1 cellular context compared by ENCODE assay signal in genomic region chr4:73250642-73251041, GRCh38.
TF ChIP-seq lines count a peak whose summit lies in the region.

No MANE protein-coding gene starts in this region.

TF ChIP-seq in K562, 482 proteins besides CTCF, POLR2A, EP300 and RAD21:
- TF ChIP-seq RBM17 (IDR thresholded peaks at IDR 0.05; ENCODE audit: borderline replicate concordance, low read depth, low read length) (no peak), CC2D1A (IDR thresholded peaks at IDR 0.05) (peak; percentile 60; the same call in 1 of the 2 replicates), MEF2A (IDR thresholded peaks at IDR 0.05; ENCODE audit: control insufficient read depth, low read depth, low read length) (peak; percentile 54; the same call in 1 of the 2 replicates), MEF2D (tag; conservative IDR thresholded peaks at IDR 0.05; ENCODE audit: low read depth) (0 out of 2 replicates have a peak, but pooled peaks have one; percentile 14), ZBTB40 (IDR thresholded peaks at IDR 0.05) (no peak), ZBTB40 (CRISPR knock-in tag; IDR thresholded peaks at IDR 0.05) (no peak), ELF1 (tag; IDR thresholded peaks at IDR 0.05) (no peak), ZNF511 (CRISPR knock-in tag; IDR thresholded peaks at IDR 0.05) (no peak), GABPA (tag; conservative IDR thresholded peaks at IDR 0.05; ENCODE audit: low read depth) (no peak), TBP (optimal IDR thresholded peaks at IDR 0.05; ENCODE audit: low read depth, low read length) (no peak)
- TF ChIP-seq, protein P1, sequence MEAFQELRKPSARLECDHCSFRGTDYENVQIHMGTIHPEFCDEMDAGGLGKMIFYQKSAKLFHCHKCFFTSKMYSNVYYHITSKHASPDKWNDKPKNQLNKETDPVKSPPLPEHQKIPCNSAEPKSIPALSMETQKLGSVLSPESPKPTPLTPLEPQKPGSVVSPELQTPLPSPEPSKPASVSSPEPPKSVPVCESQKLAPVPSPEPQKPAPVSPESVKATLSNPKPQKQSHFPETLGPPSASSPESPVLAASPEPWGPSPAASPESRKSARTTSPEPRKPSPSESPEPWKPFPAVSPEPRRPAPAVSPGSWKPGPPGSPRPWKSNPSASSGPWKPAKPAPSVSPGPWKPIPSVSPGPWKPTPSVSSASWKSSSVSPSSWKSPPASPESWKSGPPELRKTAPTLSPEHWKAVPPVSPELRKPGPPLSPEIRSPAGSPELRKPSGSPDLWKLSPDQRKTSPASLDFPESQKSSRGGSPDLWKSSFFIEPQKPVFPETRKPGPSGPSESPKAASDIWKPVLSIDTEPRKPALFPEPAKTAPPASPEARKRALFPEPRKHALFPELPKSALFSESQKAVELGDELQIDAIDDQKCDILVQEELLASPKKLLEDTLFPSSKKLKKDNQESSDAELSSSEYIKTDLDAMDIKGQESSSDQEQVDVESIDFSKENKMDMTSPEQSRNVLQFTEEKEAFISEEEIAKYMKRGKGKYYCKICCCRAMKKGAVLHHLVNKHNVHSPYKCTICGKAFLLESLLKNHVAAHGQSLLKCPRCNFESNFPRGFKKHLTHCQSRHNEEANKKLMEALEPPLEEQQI (IDR thresholded peaks at IDR 0.05): peak; percentile 25; the same call in 1 of the 2 replicates
- TF ChIP-seq, protein P2, sequence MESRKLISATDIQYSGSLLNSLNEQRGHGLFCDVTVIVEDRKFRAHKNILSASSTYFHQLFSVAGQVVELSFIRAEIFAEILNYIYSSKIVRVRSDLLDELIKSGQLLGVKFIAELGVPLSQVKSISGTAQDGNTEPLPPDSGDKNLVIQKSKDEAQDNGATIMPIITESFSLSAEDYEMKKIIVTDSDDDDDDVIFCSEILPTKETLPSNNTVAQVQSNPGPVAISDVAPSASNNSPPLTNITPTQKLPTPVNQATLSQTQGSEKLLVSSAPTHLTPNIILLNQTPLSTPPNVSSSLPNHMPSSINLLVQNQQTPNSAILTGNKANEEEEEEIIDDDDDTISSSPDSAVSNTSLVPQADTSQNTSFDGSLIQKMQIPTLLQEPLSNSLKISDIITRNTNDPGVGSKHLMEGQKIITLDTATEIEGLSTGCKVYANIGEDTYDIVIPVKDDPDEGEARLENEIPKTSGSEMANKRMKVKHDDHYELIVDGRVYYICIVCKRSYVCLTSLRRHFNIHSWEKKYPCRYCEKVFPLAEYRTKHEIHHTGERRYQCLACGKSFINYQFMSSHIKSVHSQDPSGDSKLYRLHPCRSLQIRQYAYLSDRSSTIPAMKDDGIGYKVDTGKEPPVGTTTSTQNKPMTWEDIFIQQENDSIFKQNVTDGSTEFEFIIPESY (CRISPR knock-in tag; IDR thresholded peaks at IDR 0.05): peak; percentile 94
- TF ChIP-seq, protein P3, sequence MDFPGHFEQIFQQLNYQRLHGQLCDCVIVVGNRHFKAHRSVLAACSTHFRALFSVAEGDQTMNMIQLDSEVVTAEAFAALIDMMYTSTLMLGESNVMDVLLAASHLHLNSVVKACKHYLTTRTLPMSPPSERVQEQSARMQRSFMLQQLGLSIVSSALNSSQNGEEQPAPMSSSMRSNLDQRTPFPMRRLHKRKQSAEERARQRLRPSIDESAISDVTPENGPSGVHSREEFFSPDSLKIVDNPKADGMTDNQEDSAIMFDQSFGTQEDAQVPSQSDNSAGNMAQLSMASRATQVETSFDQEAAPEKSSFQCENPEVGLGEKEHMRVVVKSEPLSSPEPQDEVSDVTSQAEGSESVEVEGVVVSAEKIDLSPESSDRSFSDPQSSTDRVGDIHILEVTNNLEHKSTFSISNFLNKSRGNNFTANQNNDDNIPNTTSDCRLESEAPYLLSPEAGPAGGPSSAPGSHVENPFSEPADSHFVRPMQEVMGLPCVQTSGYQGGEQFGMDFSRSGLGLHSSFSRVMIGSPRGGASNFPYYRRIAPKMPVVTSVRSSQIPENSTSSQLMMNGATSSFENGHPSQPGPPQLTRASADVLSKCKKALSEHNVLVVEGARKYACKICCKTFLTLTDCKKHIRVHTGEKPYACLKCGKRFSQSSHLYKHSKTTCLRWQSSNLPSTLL (IDR thresholded peaks at IDR 0.05): no peak
- TF ChIP-seq, protein P4, sequence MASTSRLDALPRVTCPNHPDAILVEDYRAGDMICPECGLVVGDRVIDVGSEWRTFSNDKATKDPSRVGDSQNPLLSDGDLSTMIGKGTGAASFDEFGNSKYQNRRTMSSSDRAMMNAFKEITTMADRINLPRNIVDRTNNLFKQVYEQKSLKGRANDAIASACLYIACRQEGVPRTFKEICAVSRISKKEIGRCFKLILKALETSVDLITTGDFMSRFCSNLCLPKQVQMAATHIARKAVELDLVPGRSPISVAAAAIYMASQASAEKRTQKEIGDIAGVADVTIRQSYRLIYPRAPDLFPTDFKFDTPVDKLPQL (IDR thresholded peaks at IDR 0.05; ENCODE audit: extremely low read depth, insufficient read length): no peak
